ENCODE assay signal across 12 cellular contexts in genomic region chr9:89313842-89314241, GRCh38. TPM values are rescaled to one million over a fixed set of nuclear protein-coding genes. Genes with fewer than 3 reads are reported as not detected.
DNase-seq lines count a peak whose midpoint lies in the region; ATAC-seq and TF ChIP-seq lines count a peak whose summit lies in the region.
"Had no signal": no experiment of that assay in that cellular context is flagged by ENCODE, and none has a peak within 500 bp of the region (broad histone marks: within the 10 kb centered on the region; RNA-seq: fewer than 3 reads in every experiment).

No MANE protein-coding gene starts in this region.

- no peaks in the 10 kb centered on the region for H3K27me3 ChIP-seq in endodermal cell (ENCODE audit: control insufficient read depth, insufficient read depth, low read length, poor library complexity, severe bottlenecking)

- H3K4me1 ChIP-seq in endodermal cell (ENCODE audit: control insufficient read depth, insufficient read depth, low read length) (peaks cover 7% of the 10 kb centered on the region), mucosa of descending colon (ENCODE audit: low read depth) (peaks cover 23% of the 10 kb centered on the region)

- H3K27ac ChIP-seq in endodermal cell (ENCODE audit: low read depth, low read length): no peak overlapping the region
- H3K27ac ChIP-seq: psoas muscle had no signal

- no peaks in the 10 kb centered on the region for H3K27me3 Mint-ChIP-seq in natural killer cell treated with Interleukin-12 subunit alpha and Interleukin-12 subunit beta and Interleukin-15 and Interleukin-18, amount 100 ng/mL, for 72 hours
- no peaks in the 10 kb centered on the region for H3K27me3 Mint-ChIP-seq in natural killer cell (ENCODE audit: low read depth in 2 of 2)
- H3K27me3 Mint-ChIP-seq in endodermal cell (ENCODE audit: insufficient read depth): no peaks in the 10 kb centered on the region
- H3K27me3 Mint-ChIP-seq in stimulated activated naive CD8-positive, alpha-beta T cell treated with anti-CD3 and anti-CD28 coated beads, Interleukin-15, amount 100 ng/mL, for 72 hours: no peaks in the 10 kb centered on the region

- H3K36me3 Mint-ChIP-seq in natural killer cell treated with Interleukin-12 subunit alpha and Interleukin-12 subunit beta and Interleukin-15 and Interleukin-18, amount 100 ng/mL, for 72 hours: peaks cover 22% of the 10 kb centered on the region
- H3K36me3 Mint-ChIP-seq in natural killer cell (no peaks in the 10 kb centered on the region), endodermal cell (ENCODE audit: low read depth) (peaks cover 27% of the 10 kb centered on the region)

- WGBS in endodermal cell (ENCODE audit: insufficient coverage in 1 of 2, insufficient read length in 1 of 2), 2 experiments: 69% methylated on average over 1 of the region's 1 CpG; no CpG with 5 or more reads in 1 of the 2 experiments

- H3K4me1 Mint-ChIP-seq in natural killer cell treated with Interleukin-12 subunit alpha and Interleukin-12 subunit beta and Interleukin-15 and Interleukin-18, amount 100 ng/mL, for 72 hours (ENCODE audit: low read depth in 2 of 2): peaks cover 28 to 61% of the 10 kb centered on the region in 2 donors
- peaks cover 28 to 36% of the 10 kb centered on the region in 2 donors for H3K4me1 Mint-ChIP-seq in natural killer cell
- peaks cover 19% of the 10 kb centered on the region for H3K4me1 Mint-ChIP-seq in endodermal cell
- H3K4me1 Mint-ChIP-seq in stimulated activated naive CD8-positive, alpha-beta T cell treated with anti-CD3 and anti-CD28 coated beads, Interleukin-15, amount 100 ng/mL, for 72 hours: peaks cover 46% of the 10 kb centered on the region

- H3K36me3 ChIP-seq in endodermal cell (ENCODE audit: control insufficient read depth, insufficient read depth, low read length) (peaks cover 49% of the 10 kb centered on the region), mucosa of descending colon (ENCODE audit: low read depth) (peaks cover 5% of the 10 kb centered on the region)

- no peak for ATAC-seq in natural killer cell treated with Interleukin-12 subunit alpha and Interleukin-12 subunit beta and Interleukin-15 and Interleukin-18, amount 100 ng/mL, for 72 hours
- ATAC-seq in natural killer cell (no peak), left colon (no peak), mucosa of descending colon (no peak)
- ATAC-seq in stimulated activated naive CD8-positive, alpha-beta T cell treated with anti-CD3 and anti-CD28 coated beads, Interleukin-15, amount 100 ng/mL, for 72 hours: no peak
- ATAC-seq: psoas muscle had no signal

- H3K9me3 ChIP-seq in endodermal cell (ENCODE audit: control insufficient read depth, low read length) (no peaks in the 10 kb centered on the region), mucosa of descending colon (no peaks in the 10 kb centered on the region)
- H3K9me3 ChIP-seq: psoas muscle had no signal

- H3K4me3 Mint-ChIP-seq in natural killer cell treated with Interleukin-12 subunit alpha and Interleukin-12 subunit beta and Interleukin-15 and Interleukin-18, amount 100 ng/mL, for 72 hours: peak overlapping the region; percentile 95
- H3K4me3 Mint-ChIP-seq in natural killer cell (no peak overlapping the region), endodermal cell (peak overlapping the region; percentile 94)
- H3K4me3 Mint-ChIP-seq in stimulated activated naive CD8-positive, alpha-beta T cell treated with anti-CD3 and anti-CD28 coated beads, Interleukin-15, amount 100 ng/mL, for 72 hours: peak overlapping the region; percentile 94 to 96

- H3K27ac Mint-ChIP-seq in natural killer cell treated with Interleukin-12 subunit alpha and Interleukin-12 subunit beta and Interleukin-15 and Interleukin-18, amount 100 ng/mL, for 72 hours: peak overlapping the region in 1 of 2 donors; percentile 50
- H3K27ac Mint-ChIP-seq in natural killer cell: no peak overlapping the region
- H3K27ac Mint-ChIP-seq in endodermal cell: peak overlapping the region; percentile 42
- H3K27ac Mint-ChIP-seq in stimulated activated naive CD8-positive, alpha-beta T cell treated with anti-CD3 and anti-CD28 coated beads, Interleukin-15, amount 100 ng/mL, for 72 hours: peak overlapping the region in 1 of 2 donors; percentile 26

- TF ChIP-seq CTCF in natural killer cell (IDR thresholded peaks at IDR 0.05) (no peak), endodermal cell (conservative IDR thresholded peaks at IDR 0.05) (no peak), mucosa of descending colon (IDR thresholded peaks at IDR 0.05) (no peak)

- peak overlapping the region; percentile 98 for H3K9ac ChIP-seq in endodermal cell (ENCODE audit: extremely low read depth, low read length, poor library complexity, severe bottlenecking)

- intact Hi-C loops in natural killer cell (cut with micrococcal nuclease): loop anchor here (5.0 kb wide), 1 partner anchor 108 kb away; no protein-coding TSS in a partner anchor
- intact Hi-C loops in left colon (cut with DNase I, micrococcal nuclease): no loop called here
- intact Hi-C loops in mucosa of descending colon (cut with DNase I, micrococcal nuclease): no loop called here

- H3K4me3 ChIP-seq in endodermal cell (ENCODE audit: low read length): peak overlapping the region; percentile 96
- no peak overlapping the region for H3K4me3 ChIP-seq in mucosa of descending colon
- H3K4me3 ChIP-seq: psoas muscle had no signal

- no peak for DNase-seq in natural killer cell treated with Interleukin-12 subunit alpha and Interleukin-12 subunit beta and Interleukin-15 and Interleukin-18, amount 100 ng/mL, for 72 hours (ENCODE audit: low spot score)
- DNase-seq in natural killer cell (no peak), endodermal cell (no peak), NCI-H774 (lab: John Stamatoyannopoulos, UW) (no peak), left colon (no peak), mucosa of descending colon (no peak)
- no peak for DNase-seq in stimulated activated naive CD8-positive, alpha-beta T cell treated with anti-CD3 and anti-CD28 coated beads, Interleukin-15, amount 100 ng/mL, for 72 hours
- DNase-seq: DMS153, foreskin melanocyte, NCI-H2081, psoas muscle had no signal

- H3K9me3 Mint-ChIP-seq in natural killer cell treated with Interleukin-12 subunit alpha and Interleukin-12 subunit beta and Interleukin-15 and Interleukin-18, amount 100 ng/mL, for 72 hours: no peaks in the 10 kb centered on the region
- H3K9me3 Mint-ChIP-seq in natural killer cell: no peaks in the 10 kb centered on the region
- H3K9me3 Mint-ChIP-seq in endodermal cell: no peaks in the 10 kb centered on the region
- no peaks in the 10 kb centered on the region for H3K9me3 Mint-ChIP-seq in stimulated activated naive CD8-positive, alpha-beta T cell treated with anti-CD3 and anti-CD28 coated beads, Interleukin-15, amount 100 ng/mL, for 72 hours

TF ChIP-seq in PFSK-1, 5 proteins besides CTCF, POLR2A, EP300 and RAD21:
- TF ChIP-seq SIN3A (IDR thresholded peaks at IDR 0.05; ENCODE audit: borderline replicate concordance, insufficient read depth, low read length) (no peak), TAF1 (IDR thresholded peaks at IDR 0.05; ENCODE audit: borderline replicate concordance, insufficient read depth, low read length) (0 out of 2 replicates have a peak, but pooled peaks have one; percentile 11)

RNA-seq across cellular contexts. Expression of gene CKS2, which starts 2.8 kb away (rescaled TPM):
- total RNA-seq in natural killer cell treated with Interleukin-12 subunit alpha and Interleukin-12 subunit beta and Interleukin-15 and Interleukin-18, amount 100 ng/mL, for 72 hours: 100 to 1,000 TPM in 1 of 2 donors, 10 to 100 TPM in 1; 90.2 to 165 TPM
- total RNA-seq in natural killer cell (10 to 100 TPM; 11.4 to 18.3 (median 16.4) TPM), endodermal cell (100 to 1,000 TPM; 163 to 209 TPM), left colon (10 to 100 TPM; 14.9 to 21.2 TPM), mucosa of descending colon (10 to 100 TPM; 13.1 to 49.2 (median 15.4) TPM)
- 142 TPM for polyA plus RNA-seq in PFSK-1 (2012; ENCODE audit: insufficient read length, low read depth)
- polyA plus RNA-seq in endodermal cell (2013, experiment 1 of 2): 377 TPM
- 393 TPM for polyA plus RNA-seq in endodermal cell (2013, experiment 2 of 2)

RNA-seq across cellular contexts. Expression of gene SECISBP2, which starts 4.5 kb away (rescaled TPM):
- total RNA-seq in natural killer cell treated with Interleukin-12 subunit alpha and Interleukin-12 subunit beta and Interleukin-15 and Interleukin-18, amount 100 ng/mL, for 72 hours: 10 to 100 TPM; 43.1 to 63.6 TPM
- 10 to 100 TPM; 79.5 to 95.8 (median 88.7) TPM for total RNA-seq in natural killer cell
- 23.9 TPM for polyA plus RNA-seq in PFSK-1 (2012; ENCODE audit: insufficient read length, low read depth)
- 10 to 100 TPM; 55.7 to 56.0 TPM for total RNA-seq in endodermal cell
- 56.8 TPM for polyA plus RNA-seq in endodermal cell (2013, experiment 1 of 2)
- polyA plus RNA-seq in endodermal cell (2013, experiment 2 of 2): 48.8 TPM
- 10 to 100 TPM; 49.4 to 54.3 TPM for total RNA-seq in left colon
- total RNA-seq in mucosa of descending colon: 10 to 100 TPM; 49.4 to 68.0 (median 50.2) TPM
